In the genomic region with DNA sequence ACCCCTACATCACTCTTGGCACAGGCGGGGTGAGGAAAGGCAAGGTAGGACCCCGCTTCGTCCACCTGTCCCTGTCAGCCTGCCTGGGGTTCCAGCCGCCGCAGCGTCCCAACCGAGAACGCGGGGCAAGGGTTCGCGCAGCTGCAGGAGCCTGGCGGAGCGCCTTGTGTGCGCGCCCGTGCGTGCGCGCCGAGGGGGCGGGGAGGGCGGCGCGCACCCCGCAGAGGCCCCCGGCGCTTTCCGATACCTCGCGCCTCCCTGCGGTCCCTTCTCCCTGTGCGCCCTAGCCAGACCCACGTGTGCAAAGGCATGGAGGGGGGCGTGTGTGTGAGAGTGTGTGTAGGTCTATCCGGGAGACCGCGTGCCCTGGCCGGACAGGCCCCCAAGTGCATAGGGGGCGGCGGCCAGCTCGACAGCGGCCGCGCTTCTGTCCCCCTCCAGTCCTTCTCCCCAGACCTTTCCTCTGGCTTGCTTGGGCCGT, we compare ENCODE assay signal across 8 cellular contexts.
A peak's percentile ranks its signal among the peaks of the same experiment; 100 is the strongest.
DNase-seq lines count a peak whose midpoint lies in the region; ATAC-seq and TF ChIP-seq lines count a peak whose summit lies in the region.

No MANE protein-coding gene starts in this region.

- peak; percentile 60 for DNase-seq in AG08396 (ENCODE audit: low spot score)
- peak; percentile 85 for DNase-seq in NCI-H2171 treated with DMSO at 0.1 percent for 48 hours (lab: John Stamatoyannopoulos, UW)
- DNase-seq in neural crest cell (ENCODE audit: low read depth, low spot score) = peak; percentile 33
- no peak for DNase-seq in HuH-7 (ENCODE audit: low spot score)
- DNase-seq in NCI-H226 = no peak

- ATAC-seq in esophagus mucosa (peak; percentile 16), HG03439 (IDR thresholded peaks at IDR 0.05; ENCODE audit: unreplicated experiment) (no peak), GM19351 (IDR thresholded peaks at IDR 0.05; ENCODE audit: unreplicated experiment) (no peak)

- H3K36me3 Mint-ChIP-seq in neural crest cell (ENCODE audit: low read depth) = no peaks in the 10 kb centered on the region

- peak overlapping the region; percentile 93 for H3K4me3 Mint-ChIP-seq in neural crest cell

- no peak for TF ChIP-seq CTCF in neural crest cell (conservative IDR thresholded peaks at IDR 0.05)

- H3K9me3 Mint-ChIP-seq in neural crest cell = no peaks in the 10 kb centered on the region

- peaks cover 29% of the 10 kb centered on the region for H3K4me1 Mint-ChIP-seq in neural crest cell

- H3K27ac Mint-ChIP-seq in neural crest cell (ENCODE audit: unreplicated experiment) = no peak overlapping the region

- H3K27me3 Mint-ChIP-seq in neural crest cell (ENCODE audit: low read depth) = peaks cover 30% of the 10 kb centered on the region

Comparison
In these comparisons a context has a peak if more than half of its experiments do, and no peak if none do; other contexts are left out.
1. DNase-seq: peak in AG08396 (single experiment), NCI-H2171 treated with DMSO at 0.1 percent for 48 hours (single experiment) and neural crest cell (single experiment); none in HuH-7 (single experiment) and NCI-H226 (single experiment).